Comparison of ENCODE assay signal across 3 cellular contexts in the genomic region with DNA sequence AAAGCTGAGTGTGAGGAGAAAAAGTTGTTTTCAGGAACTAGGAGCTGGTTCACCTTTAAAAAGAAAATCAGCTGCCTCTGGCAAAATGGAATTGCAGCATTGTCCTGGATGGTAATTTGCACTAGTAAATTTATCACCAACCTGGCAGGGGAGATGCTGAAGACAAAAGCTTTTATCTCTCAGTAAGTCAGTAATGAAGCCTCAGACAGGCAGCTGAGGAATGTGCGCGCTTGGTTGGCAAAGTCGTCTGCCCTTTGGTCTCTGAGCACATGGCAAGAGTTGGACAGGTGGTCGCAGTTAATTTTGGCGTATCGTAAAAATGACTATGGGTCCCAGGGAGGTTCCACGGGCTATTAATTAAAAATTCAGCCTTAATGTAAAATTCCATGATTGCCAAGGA.
A peak's percentile ranks its signal among the peaks of the same experiment; 100 is the strongest.
TF ChIP-seq lines count a peak whose summit lies in the region.

No MANE protein-coding gene starts in this region.

TF ChIP-seq in HEK293, 187 proteins besides CTCF, POLR2A, EP300 and RAD21:
- TF ChIP-seq TCF7L2 (IDR thresholded peaks at IDR 0.05; ENCODE audit: borderline replicate concordance, low read depth, low read length): no peak
- TF ChIP-seq, protein P1, sequence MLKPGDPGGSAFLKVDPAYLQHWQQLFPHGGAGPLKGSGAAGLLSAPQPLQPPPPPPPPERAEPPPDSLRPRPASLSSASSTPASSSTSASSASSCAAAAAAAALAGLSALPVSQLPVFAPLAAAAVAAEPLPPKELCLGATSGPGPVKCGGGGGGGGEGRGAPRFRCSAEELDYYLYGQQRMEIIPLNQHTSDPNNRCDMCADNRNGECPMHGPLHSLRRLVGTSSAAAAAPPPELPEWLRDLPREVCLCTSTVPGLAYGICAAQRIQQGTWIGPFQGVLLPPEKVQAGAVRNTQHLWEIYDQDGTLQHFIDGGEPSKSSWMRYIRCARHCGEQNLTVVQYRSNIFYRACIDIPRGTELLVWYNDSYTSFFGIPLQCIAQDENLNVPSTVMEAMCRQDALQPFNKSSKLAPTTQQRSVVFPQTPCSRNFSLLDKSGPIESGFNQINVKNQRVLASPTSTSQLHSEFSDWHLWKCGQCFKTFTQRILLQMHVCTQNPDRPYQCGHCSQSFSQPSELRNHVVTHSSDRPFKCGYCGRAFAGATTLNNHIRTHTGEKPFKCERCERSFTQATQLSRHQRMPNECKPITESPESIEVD (tag by site-specific recombination; IDR thresholded peaks at IDR 0.05): 0 out of 2 replicates have a peak, but pooled peaks have one; percentile 8

TF ChIP-seq in WTC11, 78 proteins besides CTCF, POLR2A, EP300 and RAD21:
- TF ChIP-seq ZNF671 (CRISPR knock-in tag; IDR thresholded peaks at IDR 0.05) (no peak), GRHL2 (CRISPR knock-in tag; IDR thresholded peaks at IDR 0.05; ENCODE audit: insufficient replicate concordance, severe bottlenecking) (no peak), FOXJ3 (CRISPR knock-in tag; IDR thresholded peaks at IDR 0.05; ENCODE audit: borderline replicate concordance) (no peak)
- TF ChIP-seq, protein P2, sequence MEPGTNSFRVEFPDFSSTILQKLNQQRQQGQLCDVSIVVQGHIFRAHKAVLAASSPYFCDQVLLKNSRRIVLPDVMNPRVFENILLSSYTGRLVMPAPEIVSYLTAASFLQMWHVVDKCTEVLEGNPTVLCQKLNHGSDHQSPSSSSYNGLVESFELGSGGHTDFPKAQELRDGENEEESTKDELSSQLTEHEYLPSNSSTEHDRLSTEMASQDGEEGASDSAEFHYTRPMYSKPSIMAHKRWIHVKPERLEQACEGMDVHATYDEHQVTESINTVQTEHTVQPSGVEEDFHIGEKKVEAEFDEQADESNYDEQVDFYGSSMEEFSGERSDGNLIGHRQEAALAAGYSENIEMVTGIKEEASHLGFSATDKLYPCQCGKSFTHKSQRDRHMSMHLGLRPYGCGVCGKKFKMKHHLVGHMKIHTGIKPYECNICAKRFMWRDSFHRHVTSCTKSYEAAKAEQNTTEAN (CRISPR knock-in tag; IDR thresholded peaks at IDR 0.05): no peak

TF ChIP-seq in HepG2, 621 proteins besides CTCF, POLR2A, EP300 and RAD21:
- no peak for TF ChIP-seq CEBPB (IDR thresholded peaks at IDR 0.05; ENCODE audit: borderline replicate concordance, low read depth, low read length)
- TF ChIP-seq ZNF263 (CRISPR knock-in tag; IDR thresholded peaks at IDR 0.05): no peak
- TF ChIP-seq CCAR2 (optimal IDR thresholded peaks at IDR 0.05; ENCODE audit: low read depth, low read length): no peak
- TF ChIP-seq, protein P3, sequence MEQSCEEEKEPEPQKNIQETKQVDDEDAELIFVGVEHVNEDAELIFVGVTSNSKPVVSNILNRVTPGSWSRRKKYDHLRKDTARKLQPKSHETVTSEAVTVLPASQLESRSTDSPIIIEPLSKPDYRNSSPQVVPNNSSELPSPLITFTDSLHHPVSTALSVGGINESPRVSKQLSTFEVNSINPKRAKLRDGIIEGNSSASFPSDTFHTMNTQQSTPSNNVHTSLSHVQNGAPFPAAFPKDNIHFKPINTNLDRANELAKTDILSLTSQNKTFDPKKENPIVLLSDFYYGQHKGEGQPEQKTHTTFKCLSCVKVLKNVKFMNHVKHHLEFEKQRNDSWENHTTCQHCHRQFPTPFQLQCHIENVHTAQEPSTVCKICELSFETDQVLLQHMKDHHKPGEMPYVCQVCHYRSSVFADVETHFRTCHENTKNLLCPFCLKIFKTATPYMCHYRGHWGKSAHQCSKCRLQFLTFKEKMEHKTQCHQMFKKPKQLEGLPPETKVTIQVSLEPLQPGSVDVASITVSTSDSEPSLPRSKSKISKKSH (CRISPR knock-in tag; IDR thresholded peaks at IDR 0.05; ENCODE audit: borderline replicate concordance): no peak
- TF ChIP-seq XRCC5 (optimal IDR thresholded peaks at IDR 0.05; ENCODE audit: low read length): no peak
- no peak for TF ChIP-seq FOXO1 (CRISPR knock-in tag; IDR thresholded peaks at IDR 0.05)
- no peak for TF ChIP-seq HHEX (CRISPR knock-in tag; IDR thresholded peaks at IDR 0.05)
- no peak for TF ChIP-seq ZNF839 (CRISPR knock-in tag; IDR thresholded peaks at IDR 0.05; ENCODE audit: borderline replicate concordance)
- no peak for TF ChIP-seq CBX5 (CRISPR knock-in tag; IDR thresholded peaks at IDR 0.05; ENCODE audit: borderline replicate concordance)
- no peak for TF ChIP-seq TSC22D2 (CRISPR knock-in tag; IDR thresholded peaks at IDR 0.05; ENCODE audit: borderline replicate concordance)
- TF ChIP-seq ISX (CRISPR knock-in tag; conservative IDR thresholded peaks at IDR 0.05): no peak
- no peak for TF ChIP-seq ZNF770 (CRISPR knock-in tag; IDR thresholded peaks at IDR 0.05)
- no peak for TF ChIP-seq ZBTB7B (CRISPR knock-in tag; IDR thresholded peaks at IDR 0.05)
- TF ChIP-seq, protein P4, sequence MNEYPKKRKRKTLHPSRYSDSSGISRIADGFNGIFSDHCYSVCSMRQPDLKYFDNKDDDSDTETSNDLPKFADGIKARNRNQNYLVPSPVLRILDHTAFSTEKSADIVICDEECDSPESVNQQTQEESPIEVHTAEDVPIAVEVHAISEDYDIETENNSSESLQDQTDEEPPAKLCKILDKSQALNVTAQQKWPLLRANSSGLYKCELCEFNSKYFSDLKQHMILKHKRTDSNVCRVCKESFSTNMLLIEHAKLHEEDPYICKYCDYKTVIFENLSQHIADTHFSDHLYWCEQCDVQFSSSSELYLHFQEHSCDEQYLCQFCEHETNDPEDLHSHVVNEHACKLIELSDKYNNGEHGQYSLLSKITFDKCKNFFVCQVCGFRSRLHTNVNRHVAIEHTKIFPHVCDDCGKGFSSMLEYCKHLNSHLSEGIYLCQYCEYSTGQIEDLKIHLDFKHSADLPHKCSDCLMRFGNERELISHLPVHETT (CRISPR knock-in tag; conservative IDR thresholded peaks at IDR 0.05): no peak
